5 cellular contexts compared by ENCODE assay signal in genomic region chr7:65399101-65399500, GRCh38. TPM values are rescaled to one million over a fixed set of nuclear protein-coding genes. Genes with fewer than 3 reads are reported as not detected.
DNase-seq lines count a peak whose midpoint lies in the region; ATAC-seq, FAIRE-seq and TF ChIP-seq lines count a peak whose summit lies in the region.
"Not testable (repeated sequence)": the region's sequence is repeated elsewhere in the genome, so short reads cannot be mapped to it uniquely, and the experiment has no call there.

No MANE protein-coding gene starts in this region.

- not testable (repeated sequence) for H3K9ac ChIP-seq in GM12878 (ENCODE audit: control insufficient read depth, insufficient read depth, low read length)

- POLR2A ChIA-PET in GM12878 (lab: Charles Lee), result not testable (repeated sequence)

- H3K27ac ChIP-seq in GM12878 (ENCODE audit: control insufficient read depth, insufficient read depth), result not testable (repeated sequence)

- H2AFZ ChIP-seq in GM12878 (ENCODE audit: control insufficient read depth, low read depth, low read length), result not testable (repeated sequence)

- not testable (repeated sequence) for ATAC-seq in GM12878

- TF ChIP-seq CTCF in GM12878 (IDR thresholded peaks at IDR 0.05 in 2 of 3, conservative IDR thresholded peaks at IDR 0.05 in 1 of 3; ENCODE audit: control insufficient read depth in 2 of 3, extremely low read depth in 1 of 3, insufficient read depth in 1 of 3, low read depth in 3 of 3, low read length in 3 of 3), result not testable (repeated sequence)

- peaks cover 24% of the 10 kb centered on the region for H3K9me3 ChIP-seq in GM12878 (replicated peaks; ENCODE audit: control insufficient read depth, insufficient read depth, low read length)

- not testable (repeated sequence) for TF ChIP-seq RAD21 in GM12878 (IDR thresholded peaks at IDR 0.05; ENCODE audit: insufficient read depth, low read depth, low read length)

- RAD21 ChIA-PET in GM12878 (lab: Charles Lee; ENCODE audit: unreplicated experiment), result not testable (repeated sequence)

- not testable (repeated sequence) for H4K20me1 ChIP-seq in GM12878 (ENCODE audit: control insufficient read depth, insufficient read depth)

- H3K4me3 ChIP-seq in GM12878, result not testable (repeated sequence)

- peaks cover 3 to 23% of the 10 kb centered on the region in 2 experiments; a peak in 3 of 4 replicates for H3K36me3 ChIP-seq in GM12878 (ENCODE audit: control insufficient read depth in 2 of 2, insufficient read depth in 2 of 2, low read length in 1 of 2)

- in situ Hi-C loops in GM12878 (cut with MboI), result loop anchor here (25.0 kb wide), 1 partner anchor 712 kb away; no protein-coding TSS in a partner anchor

- H3K4me2 ChIP-seq in GM12878 (ENCODE audit: control insufficient read depth, insufficient read depth), result not testable (repeated sequence)

- TSS peak; percentile 37 for BruUV-seq in GM12878 (replicated peaks; lab: Mats Ljungman, UMichigan)

- not testable (repeated sequence) for FAIRE-seq in GM12878 (lab: Jason Lieb, UNC)

- 100% methylated on average over 1 of the region's 1 CpG for WGBS in GM12878 (ENCODE audit: insufficient coverage, insufficient replicate concordance, low lambda C conversion rate, missing lambda C conversion rate)

- not testable (repeated sequence) for H3K79me2 ChIP-seq in GM12878 (ENCODE audit: control insufficient read depth, insufficient read depth, low read length)

- not testable (repeated sequence) for TF ChIP-seq POLR2A in GM12878 (IDR thresholded peaks at IDR 0.05; ENCODE audit: low read depth, low read length)

- intact Hi-C loops in GM12878 (cut with micrococcal nuclease; ENCODE audit: unreplicated experiment), result loop anchor here (10.0 kb wide), 1 partner anchor 734 kb away; the partner anchor contains the start of gene ZNF107

- CTCF ChIA-PET in GM12878 (lab: Yijun Ruan, JAX), result not testable (repeated sequence)

- H3K27me3 ChIP-seq in GM12878 (replicated peaks in 1 of 2; ENCODE audit: control insufficient read depth in 2 of 2, insufficient read depth in 2 of 2, low read length in 1 of 2), result not testable (repeated sequence)

- DNase-seq in EH (ENCODE audit: low read depth) (peak; percentile 50), HS-27A (ENCODE audit: low read depth) (peak; percentile 9), amniotic epithelial cell (ENCODE audit: low read depth) (peak; percentile 39), iris pigment epithelial cell (ENCODE audit: low read depth) (peak; percentile 50)
- DNase-seq in GM12878 (ENCODE audit: low read depth, low spot score), result not testable (repeated sequence)

- not testable (repeated sequence) for TF ChIP-seq EP300 in GM12878 (IDR thresholded peaks at IDR 0.05; ENCODE audit: borderline replicate concordance in 1 of 2, control insufficient read depth in 1 of 2, low read depth in 2 of 2, low read length in 2 of 2)

- SMC1A ChIA-PET in GM12878 (lab: Charles Lee; ENCODE audit: uncharacterized antibody, unreplicated experiment), result not testable (repeated sequence)

- not testable (repeated sequence) for H3K4me1 ChIP-seq in GM12878 (ENCODE audit: control insufficient read depth, insufficient read depth, low read length)

RNA-seq across cellular contexts. Expression of gene ZNF92, which starts 25.4 kb away (rescaled TPM):
- total RNA-seq in GM12878 (2013; cell fraction: nucleolus; rRNA removed), result 31.6 and 36.1 TPM in 2 replicates
- total RNA-seq in GM12878 (2014; rRNA removed) (14.7 and 17.7 TPM in 2 replicates), GM12878 (2014; rRNA removed; fragmentation: Illumina TruSeq; extraction: Trizol) (26.9 and 27.6 TPM in 2 replicates), GM12878 (2021) (13.4 and 13.8 TPM in 2 replicates)
- polyA plus RNA-seq in GM12878 (2011; ENCODE audit: low read depth), result 5.4 TPM
- polyA plus RNA-seq in GM12878 (2011; rRNA removed) (13.2 and 26.7 TPM in 2 replicates), GM12878 (2014; fragmentation: Illumina TruSeq; extraction: Trizol) (17.3 and 22.5 TPM in 2 replicates), GM12878 (2014; fragmentation: Nextera tagmentation; extraction: Ambion mirVana) (1 to 10 TPM; 6.7 to 7.2 TPM), GM12878 (2014; rRNA removed) (7.8 and 8.4 TPM in 2 replicates), GM12878 (2016; fragmentation: Nextera tagmentation; extraction: Ambion mirVana) (10 to 100 TPM; 17.7 to 19.4 TPM)
- 2.9 and 3.5 TPM in 2 replicates for polyA plus RNA-seq in GM12878 (2011; cell fraction: cytosol; rRNA removed)
- 10.6 and 12.4 TPM in 2 replicates for polyA plus RNA-seq in GM12878 (2011; cell fraction: nucleus; rRNA removed)
- polyA plus RNA-seq in GM12878 (2012), result 9.3 and 11.5 TPM in 2 replicates
- polyA minus RNA-seq in GM12878 (2011; rRNA and poly(A)+ RNA removed), result 8.6 and 9.8 TPM in 2 replicates
- 5.6 and 7.2 TPM in 2 replicates for polyA minus RNA-seq in GM12878 (2011; cell fraction: cytosol; rRNA and poly(A)+ RNA removed)
- polyA minus RNA-seq in GM12878 (2011; cell fraction: nucleus; rRNA and poly(A)+ RNA removed), result 8.6 and 9.6 TPM in 2 replicates
